In genomic region chr2:217835931-217836881, GRCh38 we compare ENCODE assay signal across 8 cellular contexts.
A peak's percentile ranks its signal among the peaks of the same experiment; 100 is the strongest.
DNase-seq lines count a peak whose midpoint lies in the region; ATAC-seq and TF ChIP-seq lines count a peak whose summit lies in the region.

No MANE protein-coding gene starts in this region.

- H3K4me3 ChIP-seq in HEK293 (ENCODE audit: low read depth, low read length) (no peak overlapping the region), breast epithelium (no peak overlapping the region), smooth muscle cell (no peak overlapping the region)

- H3K79me2 ChIP-seq in smooth muscle cell (ENCODE audit: low read depth): peaks cover 11% of the 10 kb centered on the region

- no peaks in the 10 kb centered on the region for H3K9me3 ChIP-seq in HEK293 (ENCODE audit: control insufficient read depth, insufficient read depth, low read depth, low read length)
- no peaks in the 10 kb centered on the region for H3K9me3 ChIP-seq in breast epithelium
- no peaks in the 10 kb centered on the region for H3K9me3 ChIP-seq in smooth muscle cell (replicated peaks; ENCODE audit: low read depth)

- DNase-seq in breast epithelium (ENCODE audit: low spot score in 2 of 2): peak in 1 of 2 donors; percentile 70
- peak; percentile 48 for DNase-seq in iPS-NIHi7 (ENCODE audit: extremely low spot score)
- no peak for DNase-seq in smooth muscle cell (lab: John Stamatoyannopoulos, UW; ENCODE audit: unreplicated experiment)
- DNase-seq in cerebellar cortex (ENCODE audit: low spot score): no peak
- no peak for DNase-seq in activated CD8-positive, alpha-beta T cell treated with anti-CD3 and anti-CD28 coated beads, Interleukin-2, amount 10 ng/mL, durations not matched to agents 7 days and 5 days

- CTCF ChIA-PET in HEK293 (lab: Yijun Ruan, JAX): interaction anchor here (1.0 to 1.2 kb wide), 2 partner anchors 44 to 63 kb away, joined by 3 to 4 read pairs; no protein-coding TSS in a partner anchor
- CTCF ChIA-PET in activated CD8-positive, alpha-beta T cell treated with anti-CD3 and anti-CD28 coated beads, Interleukin-2, amount 10 ng/mL, durations not matched to agents 7 days and 5 days (lab: Charles Lee): interaction anchor here (1.4 kb wide), 1 partner anchor 50 kb away, joined by 3 read pairs; no protein-coding TSS in a partner anchor

- H3K27ac ChIP-seq in HEK293 (ENCODE audit: extremely low read depth, low read depth, low read length) (no peak overlapping the region), breast epithelium (peak overlapping the region; percentile 88 to 94), smooth muscle cell (ENCODE audit: low read depth) (peak overlapping the region; percentile 88)

- H3K27me3 ChIP-seq in breast epithelium (no peaks in the 10 kb centered on the region), smooth muscle cell (ENCODE audit: low read depth) (no peaks in the 10 kb centered on the region)

- H3K36me3 Mint-ChIP-seq in activated CD8-positive, alpha-beta T cell treated with anti-CD3 and anti-CD28 coated beads, Interleukin-2, amount 10 ng/mL, durations not matched to agents 7 days and 5 days (ENCODE audit: low read depth): no peaks in the 10 kb centered on the region

- TF ChIP-seq CTCF in HEK293 (tag by site-specific recombination; IDR thresholded peaks at IDR 0.05) (no peak), breast epithelium (IDR thresholded peaks at IDR 0.05) (no peak), smooth muscle cell (IDR thresholded peaks at IDR 0.05; ENCODE audit: borderline replicate concordance, insufficient read depth, poor library complexity, severe bottlenecking) (no peak)

- no peak for TF ChIP-seq POLR2A in breast epithelium (IDR thresholded peaks at IDR 0.05)

- no peaks in the 10 kb centered on the region for H3K4me1 Mint-ChIP-seq in activated CD8-positive, alpha-beta T cell treated with anti-CD3 and anti-CD28 coated beads, Interleukin-2, amount 10 ng/mL, durations not matched to agents 7 days and 5 days (ENCODE audit: low read depth)

- intact Hi-C loops in breast epithelium (cut with DNase I; ENCODE audit: low total_unique reads): no loop called here

- H3K4me3 Mint-ChIP-seq in activated CD8-positive, alpha-beta T cell treated with anti-CD3 and anti-CD28 coated beads, Interleukin-2, amount 10 ng/mL, durations not matched to agents 7 days and 5 days: no peak overlapping the region

- no peak overlapping the region for H3K27ac Mint-ChIP-seq in activated CD8-positive, alpha-beta T cell treated with anti-CD3 and anti-CD28 coated beads, Interleukin-2, amount 10 ng/mL, durations not matched to agents 7 days and 5 days

- no peak overlapping the region for H2AFZ ChIP-seq in smooth muscle cell (ENCODE audit: low read depth)

- no peaks in the 10 kb centered on the region for H3K4me1 ChIP-seq in HEK293 (ENCODE audit: control insufficient read depth, insufficient read depth, low read length)
- peaks cover 0 to 14% of the 10 kb centered on the region in 2 donors for H3K4me1 ChIP-seq in breast epithelium
- peaks cover 19% of the 10 kb centered on the region for H3K4me1 ChIP-seq in smooth muscle cell (ENCODE audit: low read depth)

- H3K4me2 ChIP-seq in smooth muscle cell: peak overlapping the region; percentile 22

- POLR2A ChIA-PET in HEK293 (lab: Yijun Ruan, JAX): no interaction called here
- POLR2A ChIA-PET in activated CD8-positive, alpha-beta T cell treated with anti-CD3 and anti-CD28 coated beads, Interleukin-2, amount 10 ng/mL, durations not matched to agents 7 days and 5 days (lab: Charles Lee): interaction anchor here (0.6 kb wide), 1 partner anchor 139 kb away, joined by 3 read pairs; no protein-coding TSS in a partner anchor

- peaks cover 8% of the 10 kb centered on the region for H3F3A ChIP-seq in smooth muscle cell (ENCODE audit: low read depth)

- H3K27me3 Mint-ChIP-seq in activated CD8-positive, alpha-beta T cell treated with anti-CD3 and anti-CD28 coated beads, Interleukin-2, amount 10 ng/mL, durations not matched to agents 7 days and 5 days (ENCODE audit: low read depth): no peaks in the 10 kb centered on the region

- 78% methylated on average over 18 of the region's 18 CpGs for WGBS in smooth muscle cell (ENCODE audit: low lambda C conversion rate)

- ATAC-seq in HG02588 (IDR thresholded peaks at IDR 0.05; ENCODE audit: unreplicated experiment) (no peak), HG03439 (IDR thresholded peaks at IDR 0.05; ENCODE audit: unreplicated experiment) (no peak)
- ATAC-seq in activated CD8-positive, alpha-beta T cell treated with anti-CD3 and anti-CD28 coated beads, Interleukin-2, amount 10 ng/mL, durations not matched to agents 7 days and 5 days: no peak

- peaks cover 100% of the 10 kb centered on the region for H4K20me1 ChIP-seq in smooth muscle cell (ENCODE audit: low read depth)

- no peaks in the 10 kb centered on the region for H3K9me3 Mint-ChIP-seq in activated CD8-positive, alpha-beta T cell treated with anti-CD3 and anti-CD28 coated beads, Interleukin-2, amount 10 ng/mL, durations not matched to agents 7 days and 5 days (ENCODE audit: insufficient read depth)

- H3K9ac ChIP-seq in smooth muscle cell (ENCODE audit: low read depth): peak overlapping the region; percentile 38

- no peaks in the 10 kb centered on the region for H3K36me3 ChIP-seq in HEK293 (ENCODE audit: control insufficient read depth in 2 of 2, insufficient read depth in 1 of 2, low read length in 2 of 2)
- H3K36me3 ChIP-seq in breast epithelium: no peaks in the 10 kb centered on the region
- H3K36me3 ChIP-seq in smooth muscle cell (ENCODE audit: low read depth): no peaks in the 10 kb centered on the region

TF ChIP-seq in HEK293, 187 proteins besides CTCF, POLR2A, EP300 and RAD21:
- TF ChIP-seq ZNF311 (tag by site-specific recombination; IDR thresholded peaks at IDR 0.05; ENCODE audit: borderline replicate concordance) (no peak), ZNF837 (tag by site-specific recombination; IDR thresholded peaks at IDR 0.05) (no peak), ZNF23 (tag by site-specific recombination; IDR thresholded peaks at IDR 0.05; ENCODE audit: borderline replicate concordance) (no peak), ZIC2 (tag by site-specific recombination; IDR thresholded peaks at IDR 0.05) (peak; percentile 38; the same call in 1 of the 2 replicates), ZBTB21 (tag by site-specific recombination; IDR thresholded peaks at IDR 0.05) (no peak), ZBTB49 (tag by site-specific recombination; IDR thresholded peaks at IDR 0.05; ENCODE audit: low read depth) (no peak), ZNF335 (tag by site-specific recombination; conservative IDR thresholded peaks at IDR 0.05) (no peak)
TF ChIP-seq in HEK293: peak in this region for 1.
